ENCODE assay signal across 1 cellular context in genomic region chr7:101402835-101403234, GRCh38.
TF ChIP-seq lines count a peak whose summit lies in the region.

No MANE protein-coding gene starts in this region.

TF ChIP-seq in A549, 52 proteins besides CTCF, POLR2A, EP300 and RAD21 (continued from another document):
- TF ChIP-seq PHF8 (IDR thresholded peaks at IDR 0.05; ENCODE audit: borderline replicate concordance, low read depth) (no peak), NPAS2 (CRISPR knock-in tag; IDR thresholded peaks at IDR 0.05; ENCODE audit: borderline replicate concordance) (no peak), HOXA7 (CRISPR knock-in tag; IDR thresholded peaks at IDR 0.05) (no peak), MAFK (IDR thresholded peaks at IDR 0.05; ENCODE audit: partially characterized antibody) (no peak), HMGXB4 (CRISPR knock-in tag; IDR thresholded peaks at IDR 0.05; ENCODE audit: borderline replicate concordance) (no peak)
- TF ChIP-seq, protein P1, sequence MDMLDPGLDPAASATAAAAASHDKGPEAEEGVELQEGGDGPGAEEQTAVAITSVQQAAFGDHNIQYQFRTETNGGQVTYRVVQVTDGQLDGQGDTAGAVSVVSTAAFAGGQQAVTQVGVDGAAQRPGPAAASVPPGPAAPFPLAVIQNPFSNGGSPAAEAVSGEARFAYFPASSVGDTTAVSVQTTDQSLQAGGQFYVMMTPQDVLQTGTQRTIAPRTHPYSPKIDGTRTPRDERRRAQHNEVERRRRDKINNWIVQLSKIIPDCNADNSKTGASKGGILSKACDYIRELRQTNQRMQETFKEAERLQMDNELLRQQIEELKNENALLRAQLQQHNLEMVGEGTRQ (IDR thresholded peaks at IDR 0.05): no peak
